Comparison of ENCODE assay signal across 27 cellular contexts in the genomic region with DNA sequence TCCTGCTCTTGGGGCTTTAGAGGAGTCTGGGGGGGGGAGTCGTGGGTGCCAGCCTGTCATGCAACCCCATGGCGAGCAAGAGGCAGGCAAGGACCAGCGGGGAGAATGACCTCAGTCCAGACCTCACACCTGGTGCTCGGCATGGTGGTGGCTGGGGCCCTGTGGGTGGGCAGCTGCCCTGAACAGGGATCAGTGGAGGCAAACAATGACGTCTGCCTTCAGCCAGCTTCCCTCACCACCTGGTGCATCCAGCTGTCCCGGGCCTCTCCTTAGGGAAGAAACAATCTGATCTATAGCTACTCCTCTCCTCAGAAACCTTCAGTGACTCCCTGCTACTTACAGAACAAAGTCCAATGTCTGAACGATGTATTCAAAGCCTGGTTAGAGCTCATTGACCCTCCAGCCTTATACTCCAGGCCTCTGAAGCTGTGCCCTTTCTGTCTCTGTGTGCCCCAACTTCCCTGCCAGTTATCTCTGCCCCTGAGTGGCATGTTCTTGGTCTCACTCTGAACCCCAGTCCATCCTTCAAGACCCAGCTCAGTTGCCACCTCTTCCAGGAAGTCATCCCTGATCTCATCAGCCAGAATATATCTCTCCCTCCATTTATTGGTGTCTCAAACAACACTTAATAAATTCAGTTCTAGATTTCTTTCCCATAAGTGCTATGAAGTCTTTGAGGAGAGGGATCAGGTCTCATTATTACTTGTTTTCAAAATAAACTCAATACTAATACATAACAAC. TPM values are rescaled to one million over a fixed set of nuclear protein-coding genes. Genes with fewer than 3 reads are reported as not detected.
DNase-seq lines count a peak whose midpoint lies in the region; TF ChIP-seq lines count a peak whose summit lies in the region.
"Had no signal": no experiment of that assay in that cellular context is flagged by ENCODE, and none has a peak within 500 bp of the region (broad histone marks: within the 10 kb centered on the region; RNA-seq: fewer than 3 reads in every experiment).

No MANE protein-coding gene starts in this region.

- H3K4me3 Mint-ChIP-seq in endodermal cell (no peak overlapping the region), neural crest cell (peak overlapping the region; percentile 14)
- H3K4me3 Mint-ChIP-seq: activated CD4-positive, alpha-beta T cell treated with anti-CD3 and anti-CD28 coated beads, Interleukin-2, amount 10 ng/mL, durations not matched to agents 7 days and 5 days; activated naive CD4-positive, alpha-beta T cell treated with anti-CD3 and anti-CD28 coated beads for 36 hours; immature natural killer cell; natural killer cell treated with Interleukin-12 subunit alpha and Interleukin-12 subunit beta and Interleukin-15 and Interleukin-18, amount 100 ng/mL, for 72 hours had no signal

- TF ChIP-seq POLR2A in testis (IDR thresholded peaks at IDR 0.05) = no peak

- peaks cover 20% of the 10 kb centered on the region for H3K27me3 ChIP-seq in endodermal cell (ENCODE audit: control insufficient read depth, insufficient read depth, low read length, poor library complexity, severe bottlenecking)
- H3K27me3 ChIP-seq in testis = no peaks in the 10 kb centered on the region
- H3K27me3 ChIP-seq: right lobe of liver had no signal

- H3K27ac ChIP-seq in endodermal cell (ENCODE audit: low read depth, low read length) (no peak overlapping the region), temporal lobe (ENCODE audit: low read depth, low read length) (peak overlapping the region; percentile 83), testis (no peak overlapping the region)
- H3K27ac ChIP-seq: adrenal gland, coronary artery, esophagus squamous epithelium, parathyroid adenoma, right lobe of liver, thyroid gland had no signal

- H3K4me1 Mint-ChIP-seq in endodermal cell = peaks cover 4% of the 10 kb centered on the region
- H3K4me1 Mint-ChIP-seq in neural crest cell = peaks cover 19% of the 10 kb centered on the region
- H3K4me1 Mint-ChIP-seq: activated CD4-positive, alpha-beta T cell treated with anti-CD3 and anti-CD28 coated beads, Interleukin-2, amount 10 ng/mL, durations not matched to agents 7 days and 5 days; immature natural killer cell had no signal

- H3K4me3 ChIP-seq in endodermal cell (ENCODE audit: low read length) = no peak overlapping the region
- no peak overlapping the region for H3K4me3 ChIP-seq in testis
- H3K4me3 ChIP-seq: adrenal gland, coronary artery, esophagus squamous epithelium, right lobe of liver, thyroid gland had no signal

- H3K36me3 Mint-ChIP-seq in endodermal cell (ENCODE audit: low read depth) = no peaks in the 10 kb centered on the region
- no peaks in the 10 kb centered on the region for H3K36me3 Mint-ChIP-seq in neural crest cell (ENCODE audit: low read depth)
- H3K36me3 Mint-ChIP-seq: immature natural killer cell; natural killer cell treated with Interleukin-12 subunit alpha and Interleukin-12 subunit beta and Interleukin-15 and Interleukin-18, amount 100 ng/mL, for 72 hours had no signal

- intact Hi-C loops in testis (cut with DNase I; ENCODE audit: low total_unique reads) = no loop called here

- DNase-seq in NCI-H524 (lab: John Stamatoyannopoulos, UW) (peak; percentile 34 to 65), NCI-H524 treated with DMSO at 0.1 percent for 48 hours (lab: John Stamatoyannopoulos, UW) (no peak), endodermal cell (no peak), neural crest cell (ENCODE audit: low read depth, low spot score) (no peak), cerebellar cortex (ENCODE audit: low spot score) (no peak), testis (no peak), activated gamma-delta T cell treated with Interleukin-2 at 50 U/mL for 16 hours (no peak)
- DNase-seq: 8988T; activated CD4-positive, alpha-beta T cell treated with anti-CD3 and anti-CD28 coated beads, Interleukin-2, amount 10 ng/mL, durations not matched to agents 7 days and 5 days; activated naive CD4-positive, alpha-beta T cell treated with anti-CD3 and anti-CD28 coated beads for 36 hours; adrenal gland; DMS53; esophagus squamous epithelium; foreskin melanocyte; hippocampal formation; immature natural killer cell; NCI-H146; NCI-H510A treated with DMSO at 0.1 percent for 48 hours; right lobe of liver; SHP77 treated with DMSO at 0.1 percent for 48 hours; stimulated activated naive CD4-positive, alpha-beta T cell; T-helper 9 cell; thyroid gland had no signal

- H3K9ac ChIP-seq in endodermal cell (ENCODE audit: extremely low read depth, low read length, poor library complexity, severe bottlenecking) = no peak overlapping the region
- H3K9ac ChIP-seq: parathyroid adenoma had no signal

- TF ChIP-seq CTCF in endodermal cell (conservative IDR thresholded peaks at IDR 0.05) (no peak), neural crest cell (conservative IDR thresholded peaks at IDR 0.05) (no peak), testis (IDR thresholded peaks at IDR 0.05) (no peak)

- WGBS in endodermal cell (ENCODE audit: insufficient coverage in 1 of 2, insufficient read length in 1 of 2), 2 experiments = 39 to 70% methylated on average over 2 to 7 of the region's 7 CpGs
- 15 to 71% methylated on average over 1 to 7 of the region's 7 CpGs for WGBS in testis, 2 donors

- H3K27ac Mint-ChIP-seq in endodermal cell (peak overlapping the region; percentile 82), neural crest cell (ENCODE audit: unreplicated experiment) (peak overlapping the region; percentile 43)
- H3K27ac Mint-ChIP-seq: activated CD4-positive, alpha-beta T cell treated with anti-CD3 and anti-CD28 coated beads, Interleukin-2, amount 10 ng/mL, durations not matched to agents 7 days and 5 days; activated naive CD4-positive, alpha-beta T cell treated with anti-CD3 and anti-CD28 coated beads for 36 hours; natural killer cell treated with Interleukin-12 subunit alpha and Interleukin-12 subunit beta and Interleukin-15 and Interleukin-18, amount 100 ng/mL, for 72 hours had no signal

- H3K9me3 Mint-ChIP-seq in endodermal cell (no peaks in the 10 kb centered on the region), neural crest cell (no peaks in the 10 kb centered on the region)
- H3K9me3 Mint-ChIP-seq: activated CD4-positive, alpha-beta T cell treated with anti-CD3 and anti-CD28 coated beads, Interleukin-2, amount 10 ng/mL, durations not matched to agents 7 days and 5 days; activated naive CD4-positive, alpha-beta T cell treated with anti-CD3 and anti-CD28 coated beads for 36 hours; immature natural killer cell; natural killer cell treated with Interleukin-12 subunit alpha and Interleukin-12 subunit beta and Interleukin-15 and Interleukin-18, amount 100 ng/mL, for 72 hours had no signal

- H3K36me3 ChIP-seq in endodermal cell (ENCODE audit: control insufficient read depth, insufficient read depth, low read length) (no peaks in the 10 kb centered on the region), testis (ENCODE audit: low read depth, missing control alignments) (no peaks in the 10 kb centered on the region)
- H3K36me3 ChIP-seq: adrenal gland, esophagus squamous epithelium, right lobe of liver, thyroid gland had no signal

- peaks cover 31% of the 10 kb centered on the region for H3K27me3 Mint-ChIP-seq in endodermal cell (ENCODE audit: insufficient read depth)
- H3K27me3 Mint-ChIP-seq in neural crest cell (ENCODE audit: low read depth) = peaks cover 46% of the 10 kb centered on the region

- H3K9me3 ChIP-seq in endodermal cell (ENCODE audit: control insufficient read depth, low read length) = no peaks in the 10 kb centered on the region
- H3K9me3 ChIP-seq in testis = no peaks in the 10 kb centered on the region
- H3K9me3 ChIP-seq: adrenal gland, esophagus squamous epithelium, right lobe of liver, thyroid gland had no signal

- no peaks in the 10 kb centered on the region for H3K4me1 ChIP-seq in endodermal cell (ENCODE audit: control insufficient read depth, insufficient read depth, low read length)
- H3K4me1 ChIP-seq in testis = peaks cover 9% of the 10 kb centered on the region
- H3K4me1 ChIP-seq: parathyroid adenoma, right lobe of liver had no signal

RNA-seq across cellular contexts. Expression of gene PADI2, which starts 6.6 kb away (rescaled TPM):
- total RNA-seq in endodermal cell (1 to 10 TPM; 2.0 to 2.7 TPM), neural crest cell (0.16 and 0.20 TPM in 2 replicates), temporal lobe (0.74 TPM), testis (1 to 10 TPM in 1 of 2 donors, under 1 TPM in 1; 0.99 to 1.1 TPM)
- 2.3 TPM for polyA plus RNA-seq in endodermal cell (2013, experiment 1 of 2)
- 2.4 TPM for polyA plus RNA-seq in endodermal cell (2013, experiment 2 of 2)
- 3.2 TPM for polyA plus RNA-seq in testis (ENCODE audit: insufficient read depth, low read depth, low replicate concordance)
- total RNA-seq: activated naive CD4-positive, alpha-beta T cell treated with anti-CD3 and anti-CD28 coated beads for 36 hours; natural killer cell treated with Interleukin-12 subunit alpha and Interleukin-12 subunit beta and Interleukin-15 and Interleukin-18, amount 100 ng/mL, for 72 hours had no signal

RNA-seq across cellular contexts. Expression of gene SDHB, which starts 58.8 kb away (rescaled TPM):
- 10 to 100 TPM; 68.5 to 75.2 TPM for total RNA-seq in endodermal cell
- polyA plus RNA-seq in endodermal cell (2013, experiment 1 of 2) = 91.8 TPM
- 94.9 TPM for polyA plus RNA-seq in endodermal cell (2013, experiment 2 of 2)
- 47.2 and 58.6 TPM in 2 replicates for total RNA-seq in neural crest cell
- total RNA-seq in temporal lobe = 61.5 TPM
- 100 to 1,000 TPM in 1 of 2 donors, 10 to 100 TPM in 1; 96.1 to 107 TPM for total RNA-seq in testis
- polyA plus RNA-seq in testis (ENCODE audit: insufficient read depth, low read depth, low replicate concordance) = 160 TPM

Comparison
In these comparisons a context has a peak if more than half of its experiments do, and no peak if none do; other contexts are left out.
1. DNase-seq: peak in NCI-H524 (2 of 2); none in NCI-H524 treated with DMSO at 0.1 percent for 48 hours (single experiment), endodermal cell (single experiment), neural crest cell (single experiment), cerebellar cortex (single experiment), testis (single experiment) and activated gamma-delta T cell treated with Interleukin-2 at 50 U/mL for 16 hours (single experiment).